In the genomic region with DNA sequence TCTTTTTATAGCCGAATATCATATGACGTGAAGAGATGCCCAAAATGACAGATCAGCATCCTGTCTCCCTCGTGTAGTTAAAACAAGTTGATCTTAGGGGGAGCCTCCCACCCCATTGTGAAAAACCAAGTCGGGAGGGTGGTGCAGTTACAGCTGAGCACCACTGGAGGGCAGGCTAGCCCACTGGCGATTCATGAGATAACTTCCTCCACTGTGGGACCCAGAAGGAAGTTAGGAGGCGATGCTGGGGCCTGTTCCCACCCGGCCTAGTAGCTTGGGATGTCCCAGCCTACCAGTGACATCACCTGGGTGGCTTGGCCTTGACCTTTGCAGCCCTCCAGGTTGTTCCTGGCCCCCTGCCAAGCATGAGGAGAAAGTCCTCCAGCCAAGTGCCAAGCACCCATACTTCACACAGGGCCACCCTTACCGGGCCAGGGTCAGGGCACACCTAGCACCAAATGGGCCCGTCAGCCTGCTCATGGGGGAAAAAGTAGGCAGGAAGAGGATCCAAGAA, we compare ENCODE assay signal across 8 cellular contexts. TPM values are rescaled to one million over a fixed set of nuclear protein-coding genes. Genes with fewer than 3 reads are reported as not detected.
DNase-seq lines count a peak whose midpoint lies in the region; ATAC-seq and TF ChIP-seq lines count a peak whose summit lies in the region.

No MANE protein-coding gene starts in this region.

- DNase-seq in ELR (ENCODE audit: low read depth) = peak; percentile 81
- DNase-seq in OCI-LY7 (ENCODE audit: low spot score) = peak; percentile 88
- DNase-seq in activated T-cell treated with anti-CD3 and anti-CD28 coated beads for 4 hours = peak; percentile 66
- peak; percentile 22 for DNase-seq in esophagus squamous epithelium (lab: John Stamatoyannopoulos, UW)
- DNase-seq in naive thymus-derived CD8-positive, alpha-beta T cell = peak; percentile 69 to 89 (median 82)
- peak; percentile 58 to 89 (median 73) for DNase-seq in stimulated activated naive CD4-positive, alpha-beta T cell (lab: John Stamatoyannopoulos, UW)

- peak; percentile 65 for ATAC-seq in HG03342 (IDR thresholded peaks at IDR 0.05; ENCODE audit: unreplicated experiment)
- peak; percentile 78 to 92 for ATAC-seq in naive thymus-derived CD8-positive, alpha-beta T cell
- ATAC-seq in GM18505 (IDR thresholded peaks at IDR 0.05; ENCODE audit: unreplicated experiment) = no peak

- H3K27me3 Mint-ChIP-seq in naive thymus-derived CD8-positive, alpha-beta T cell = no peaks in the 10 kb centered on the region

- CTCF ChIA-PET in OCI-LY7 (lab: Charles Lee; ENCODE audit: unreplicated experiment) = interaction anchor here (1.0 to 1.3 kb wide), 2 partner anchors 8 to 23 kb away, joined by 3 to 4 read pairs; a partner anchor contains a TSS

- BruUV-seq in OCI-LY7 (replicated peaks; lab: Mats Ljungman, UMichigan) = no TSS peak

- H3K27ac Mint-ChIP-seq in naive thymus-derived CD8-positive, alpha-beta T cell = peak overlapping the region; percentile 78 to 99 (median 96)

- H3K4me1 ChIP-seq in OCI-LY7 (ENCODE audit: insufficient read depth, low read length, poor library complexity, severe bottlenecking) (peaks cover 57% of the 10 kb centered on the region), esophagus squamous epithelium (peaks cover 0 to 10% (median 0%) of the 10 kb centered on the region in 3 donors)

- H3K27ac ChIP-seq in OCI-LY7 (ENCODE audit: low read depth, low read length, poor library complexity, severe bottlenecking) (peak overlapping the region; percentile 83), esophagus squamous epithelium (peak overlapping the region in 1 of 4 donors; percentile 10)

- peak overlapping the region; percentile 38 for H3K4me2 ChIP-seq in OCI-LY7 (ENCODE audit: low read length)

- H3K9me3 ChIP-seq in OCI-LY7 (ENCODE audit: low read length) (no peaks in the 10 kb centered on the region), esophagus squamous epithelium (no peaks in the 10 kb centered on the region)

- intact Hi-C loops in OCI-LY7 (cut with micrococcal nuclease; ENCODE audit: unreplicated experiment) = loop anchor here (1.0 to 2.0 kb wide), 4 partner anchors 84 to 332 kb away; no protein-coding TSS in a partner anchor
- intact Hi-C loops in esophagus squamous epithelium (cut with DNase I) = no loop called here

- H3K36me3 Mint-ChIP-seq in naive thymus-derived CD8-positive, alpha-beta T cell = peaks cover 0 to 35% (median 3%) of the 10 kb centered on the region in 3 donors

- TF ChIP-seq CTCF in OCI-LY7 (conservative IDR thresholded peaks at IDR 0.05; ENCODE audit: low read length) (peak; percentile 98), esophagus squamous epithelium (IDR thresholded peaks at IDR 0.05) (peak; percentile 94 to 99 (median 97))

- peaks cover 9 to 17% (median 15%) of the 10 kb centered on the region in 4 donors for H3K4me1 Mint-ChIP-seq in naive thymus-derived CD8-positive, alpha-beta T cell

- no peaks in the 10 kb centered on the region for H3K9me3 Mint-ChIP-seq in naive thymus-derived CD8-positive, alpha-beta T cell

- TF ChIP-seq POLR2A in esophagus squamous epithelium (IDR thresholded peaks at IDR 0.05) (no peak), GM18505 (IDR thresholded peaks at IDR 0.05; ENCODE audit: borderline replicate concordance, extremely low read depth, insufficient read depth, insufficient read length) (no peak)

- 10% methylated on average over 6 of the region's 9 CpGs for WGBS in esophagus squamous epithelium, 2 donors

- no peaks in the 10 kb centered on the region for H3K9me2 ChIP-seq in OCI-LY7 (ENCODE audit: insufficient read depth, low read length)

- no peaks in the 10 kb centered on the region for H3K27me3 ChIP-seq in esophagus squamous epithelium

- no peaks in the 10 kb centered on the region for H4K20me1 ChIP-seq in OCI-LY7 (ENCODE audit: insufficient read depth, low read length)

- POLR2A ChIA-PET in OCI-LY7 (lab: Charles Lee) = interaction anchor here (0.6 kb wide), 1 partner anchor 75 kb away, joined by 3 read pairs; no protein-coding TSS in a partner anchor
- POLR2A ChIA-PET in naive thymus-derived CD8-positive, alpha-beta T cell (lab: Charles Lee) = interaction anchor here (0.5 to 2.6 kb wide), 15 partner anchors 9 to 398 kb away, joined by 3 to 13 read pairs (median 4); a partner anchor contains a TSS

- H3K79me2 ChIP-seq in OCI-LY7 (ENCODE audit: insufficient read depth, low read depth, low read length) = no peaks in the 10 kb centered on the region

- H2AFZ ChIP-seq in OCI-LY7 (ENCODE audit: low read length) = no peak overlapping the region; the same call in 1 of the 2 replicates

- H3K36me3 ChIP-seq in OCI-LY7 (ENCODE audit: insufficient read depth, low read length) (peaks cover 38% of the 10 kb centered on the region), esophagus squamous epithelium (peaks cover 0 to 35% (median 0%) of the 10 kb centered on the region in 3 donors)

- peak overlapping the region in 1 of 10 donors; percentile 44 for H3K4me3 Mint-ChIP-seq in naive thymus-derived CD8-positive, alpha-beta T cell

- no peak overlapping the region for H3K4me3 ChIP-seq in OCI-LY7 (ENCODE audit: low read depth, low read length, poor library complexity, severe bottlenecking)
- no peak overlapping the region for H3K4me3 ChIP-seq in esophagus squamous epithelium

RNA-seq across cellular contexts. Expression of a gene that starts 8.1 kb away (rescaled TPM):
- total RNA-seq in OCI-LY7 (2014; rRNA removed; shearing (Covaris generic)) = 44.7 and 44.8 TPM in 2 replicates
- total RNA-seq in OCI-LY7 (2022) = 14.4 and 25.7 TPM in 2 replicates
- 10 to 100 TPM; 12.2 to 21.4 (median 17.8) TPM for total RNA-seq in esophagus squamous epithelium
- total RNA-seq in naive thymus-derived CD8-positive, alpha-beta T cell = 10 to 100 TPM in 1 of 2 experiments, 1 to 10 TPM in 1; 9.6 to 10.3 TPM
- polyA plus RNA-seq in naive thymus-derived CD8-positive, alpha-beta T cell = 10 to 100 TPM; 26.8 to 60.4 (median 30.4) TPM

Comparison
In these comparisons a context has a peak if more than half of its experiments do, and no peak if none do; other contexts are left out.
1. DNase-seq: peak in every context shown above with its lines; median percentile 88 in OCI-LY7; 82 in naive thymus-derived CD8-positive, alpha-beta T cell; 81 in ELR; 73 in stimulated activated naive CD4-positive, alpha-beta T cell; 66 in activated T-cell treated with anti-CD3 and anti-CD28 coated beads for 4 hours; 22 in esophagus squamous epithelium.